In the genomic region with DNA sequence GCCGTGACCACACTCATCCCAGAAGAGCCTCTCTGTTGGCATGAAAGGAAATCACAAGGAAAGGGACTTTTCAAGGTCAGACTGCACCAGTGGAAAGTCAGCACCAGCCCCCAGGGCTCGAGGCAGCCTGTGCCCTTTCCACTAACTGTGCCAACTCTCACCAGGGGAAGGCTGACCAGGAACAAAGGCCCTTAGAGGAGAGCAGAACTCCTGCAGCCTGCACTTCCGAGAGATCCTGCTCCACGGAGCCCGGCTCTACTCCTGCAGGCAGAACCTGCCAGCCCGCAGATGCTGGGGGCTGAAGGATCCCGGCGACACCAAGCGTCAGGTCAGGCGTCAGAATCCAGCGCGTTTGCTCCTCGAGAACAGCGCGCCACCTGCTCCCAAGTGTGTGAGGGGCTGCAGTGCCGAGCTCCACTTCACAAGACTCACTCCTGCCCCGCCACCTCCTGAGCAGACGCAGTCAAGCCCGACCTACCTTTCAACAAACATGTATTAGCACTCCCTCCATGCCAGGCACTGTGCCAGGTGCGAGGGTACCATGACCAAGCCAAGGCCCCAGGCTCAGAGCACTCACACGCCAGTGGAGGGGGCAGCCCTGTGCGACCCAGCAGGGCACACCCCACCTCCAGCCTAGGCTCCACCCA, we compare ENCODE assay signal across 7 cellular contexts. TPM values are rescaled to one million over a fixed set of nuclear protein-coding genes. Genes with fewer than 3 reads are reported as not detected.
DNase-seq lines count a peak whose midpoint lies in the region; ATAC-seq and TF ChIP-seq lines count a peak whose summit lies in the region.

No MANE protein-coding gene starts in this region.

- H3K4me2 ChIP-seq in PC-9: peak overlapping the region; percentile 68

- no peaks in the 10 kb centered on the region for H3K9me2 ChIP-seq in PC-9 (ENCODE audit: insufficient read depth)

- no peak overlapping the region; the same call in 1 of the 2 replicates for H2AFZ ChIP-seq in PC-9

- H3K9me3 ChIP-seq in PC-9 (ENCODE audit: insufficient read depth, low read depth) (no peaks in the 10 kb centered on the region), psoas muscle (no peaks in the 10 kb centered on the region)

- DNase-seq in PC-9: no peak
- DNase-seq in head of caudate nucleus: peak in 40 of 42 donors; percentile 4 to 64 (median 32)
- DNase-seq in psoas muscle: peak; percentile 27 to 59
- DNase-seq in SHP77 treated with DMSO at 0.1 percent for 48 hours (lab: John Stamatoyannopoulos, UW): no peak
- no peak for DNase-seq in AG08396 (ENCODE audit: low spot score)

- no peaks in the 10 kb centered on the region for H3K79me2 ChIP-seq in PC-9 (ENCODE audit: low read depth)

- CTCF ChIA-PET in PC-9 (lab: Charles Lee): interaction anchor here (1.0 kb wide), 1 partner anchor 130 kb away, joined by 5 read pairs; no protein-coding TSS in a partner anchor

- H3K27ac ChIP-seq in PC-9: no peak overlapping the region
- no peak overlapping the region for H3K27ac ChIP-seq in psoas muscle

- H3K4me3 ChIP-seq in PC-9 (no peak overlapping the region), psoas muscle (peak overlapping the region; percentile 53)

- no peaks in the 10 kb centered on the region for H4K20me1 ChIP-seq in PC-9 (ENCODE audit: insufficient read depth)

- ATAC-seq in GM19043 (IDR thresholded peaks at IDR 0.05; ENCODE audit: low read depth, unreplicated experiment) (peak; percentile 29), HG03039 (IDR thresholded peaks at IDR 0.05; ENCODE audit: unreplicated experiment) (peak; percentile 41), psoas muscle (peak; percentile 52 to 77 (median 63))

- H3F3A ChIP-seq in PC-9 (ENCODE audit: insufficient read depth, low read depth): no peaks in the 10 kb centered on the region

- POLR2A ChIA-PET in PC-9 (lab: Charles Lee; ENCODE audit: unreplicated experiment): no interaction called here

- H3K4me1 ChIP-seq in PC-9 (replicated peaks; ENCODE audit: insufficient read depth) (no peaks in the 10 kb centered on the region), psoas muscle (no peaks in the 10 kb centered on the region)

- no peaks in the 10 kb centered on the region for H3K27me3 ChIP-seq in PC-9 (ENCODE audit: insufficient read depth, low read depth)
- peaks cover 0 to 11% (median 3%) of the 10 kb centered on the region in 3 donors for H3K27me3 ChIP-seq in psoas muscle (ENCODE audit: insufficient read depth in 3 of 3, low read length in 2 of 3)

- H3K36me3 ChIP-seq in PC-9 (ENCODE audit: low read depth): no peaks in the 10 kb centered on the region
- H3K36me3 ChIP-seq in psoas muscle (ENCODE audit: insufficient read depth in 1 of 2, low read depth in 1 of 2): no peaks in the 10 kb centered on the region

- intact Hi-C loops in PC-9 (cut with micrococcal nuclease; ENCODE audit: unreplicated experiment): loop anchor here (1.0 to 5.0 kb wide), 4 partner anchors 92 to 258 kb away; no protein-coding TSS in a partner anchor
- intact Hi-C loops in head of caudate nucleus (cut with DNase I): no loop called here
- intact Hi-C loops in psoas muscle (cut with DNase I): loop anchor here (2.0 to 10.0 kb wide), 3 partner anchors 94 to 180 kb away; no protein-coding TSS in a partner anchor

- BruUV-seq in PC-9 (replicated peaks; lab: Mats Ljungman, UMichigan): no TSS peak

- WGBS in psoas muscle, 3 donors: 20 to 23% (median 22%) methylated on average over 21 to 22 of the region's 22 CpGs

- TF ChIP-seq CTCF in PC-9 (conservative IDR thresholded peaks at IDR 0.05) (no peak), psoas muscle (IDR thresholded peaks at IDR 0.05) (no peak)

RNA-seq across cellular contexts. Expression of a gene that starts 13.6 kb away (rescaled TPM):
- total RNA-seq in PC-9 (2021) (not detected in 2 replicates), psoas muscle (under 1 TPM in 1 of 4 donors, not detected in 3; 0.36 TPM)
- polyA plus RNA-seq in psoas muscle: not detected

Comparison
In these comparisons a context has a peak if more than half of its experiments do, and no peak if none do; other contexts are left out.
1. DNase-seq: peak in head of caudate nucleus (40 of 42) and psoas muscle (2 of 2); none in PC-9 (0 of 2), SHP77 treated with DMSO at 0.1 percent for 48 hours (single experiment) and AG08396 (single experiment).
2. Peak in every context shown above with its lines, with median percentiles within 50 percentile points of each other: ATAC-seq.